27 cellular contexts compared by ENCODE assay signal in genomic region chr11:46072172-46072964, GRCh38. TPM values are rescaled to one million over a fixed set of nuclear protein-coding genes. Genes with fewer than 3 reads are reported as not detected.
DNase-seq lines count a peak whose midpoint lies in the region; ATAC-seq, FAIRE-seq and TF ChIP-seq lines count a peak whose summit lies in the region.
"Had no signal": no experiment of that assay in that cellular context is flagged by ENCODE, and none has a peak within 500 bp of the region (broad histone marks: within the 10 kb centered on the region; RNA-seq: fewer than 3 reads in every experiment).

No MANE protein-coding gene starts in this region.

- no peak for ATAC-seq in central memory CD8-positive, alpha-beta T cell (replicated peaks; ENCODE audit: extremely low read depth, poor library complexity, severe bottlenecking)
- peak in 3 of 4 donors; percentile 47 to 80 (median 54) for ATAC-seq in heart left ventricle
- ATAC-seq in HG02642 (IDR thresholded peaks at IDR 0.05; ENCODE audit: poor library complexity, unreplicated experiment) = no peak
- ATAC-seq: CD8-positive, alpha-beta T cell; foreskin keratinocyte; Panc1; right lobe of liver; stimulated activated naive B cell treated with anti-CD40 and anti-IgM and Interleukin-4, amounts not matched to agents 10 μg/mL and 1 μg/mL and 100 μg/mL, for 72 hours had no signal

- H3K9me3 ChIP-seq in heart left ventricle (no peaks in the 10 kb centered on the region), skeletal muscle tissue (ENCODE audit: control insufficient read depth in 3 of 3, low read length in 3 of 3) (no peaks in the 10 kb centered on the region)
- H3K9me3 ChIP-seq: ascending aorta, right lobe of liver, tibial nerve had no signal

- H3K9me3 Mint-ChIP-seq in central memory CD8-positive, alpha-beta T cell = no peaks in the 10 kb centered on the region
- H3K9me3 Mint-ChIP-seq: activated naive CD4-positive, alpha-beta T cell treated with anti-CD3 and anti-CD28 coated beads, Interleukin-2, amount 50 U/mL, for 24 hours; CD8-positive, alpha-beta T cell; endodermal cell; stimulated activated naive B cell treated with anti-CD40 and anti-IgM and Interleukin-4, amounts not matched to agents 10 μg/mL and 1 μg/mL and 100 μg/mL, for 72 hours had no signal

- peaks cover 23% of the 10 kb centered on the region for H3K4me1 Mint-ChIP-seq in central memory CD8-positive, alpha-beta T cell

- H3K27ac Mint-ChIP-seq in central memory CD8-positive, alpha-beta T cell (ENCODE audit: low read depth) = peak overlapping the region; percentile 32
- H3K27ac Mint-ChIP-seq: activated naive CD4-positive, alpha-beta T cell treated with anti-CD3 and anti-CD28 coated beads, Interleukin-2, amount 50 U/mL, for 24 hours; CD8-positive, alpha-beta T cell; endodermal cell; stimulated activated naive B cell treated with anti-CD40 and anti-IgM and Interleukin-4, amounts not matched to agents 10 μg/mL and 1 μg/mL and 100 μg/mL, for 72 hours had no signal

- no peak overlapping the region for H3K4me3 ChIP-seq in heart left ventricle
- H3K4me3 ChIP-seq in skeletal muscle tissue (ENCODE audit: low read length in 3 of 3) = no peak overlapping the region
- H3K4me3 ChIP-seq: ascending aorta, right lobe of liver, SK-N-MC, tibial nerve had no signal

- no peaks in the 10 kb centered on the region for H3K27me3 ChIP-seq in heart left ventricle
- H3K27me3 ChIP-seq in skeletal muscle tissue (ENCODE audit: control insufficient read depth in 3 of 3, insufficient read depth in 3 of 3, low read length in 3 of 3) = no peaks in the 10 kb centered on the region
- H3K27me3 ChIP-seq: ascending aorta, foreskin keratinocyte, right lobe of liver, tibial nerve had no signal

- 43 to 66% (median 46%) methylated on average over 4 of the region's 4 CpGs for WGBS in heart left ventricle, 4 donors

- DNase-seq in LHCN-M2 (ENCODE audit: low read depth) (peak; percentile 14), heart left ventricle (peak in 1 of 5 donors; percentile 27), urothelium cell line (ENCODE audit: low spot score) (no peak), epidermal melanocyte (ENCODE audit: insufficient read length, low spot score) (no peak)
- DNase-seq in central memory CD8-positive, alpha-beta T cell (ENCODE audit: low spot score in 2 of 2) = no peak
- DNase-seq: activated CD4-positive, CD25-positive, alpha-beta regulatory T cell; activated T-cell treated with anti-CD3 and anti-CD28 coated beads, Interleukin-2, amount 50 U/mL, for 48 hours; CD8-positive, alpha-beta T cell; endodermal cell; foreskin keratinocyte; HCEC 1CT; kidney; mammary epithelial cell; NCI-H1105; NCI-H2029 treated with DMSO at 0.1 percent for 48 hours; NCI-H446 treated with DMSO at 0.1 percent for 48 hours; right lobe of liver; stimulated activated naive B cell treated with anti-CD40 and anti-IgM and Interleukin-4, amounts not matched to agents 10 μg/mL and 1 μg/mL and 100 μg/mL, for 72 hours; T-helper 9 cell had no signal

- no peak for TF ChIP-seq CTCF in heart left ventricle (IDR thresholded peaks at IDR 0.05)

- H3K27ac ChIP-seq in heart left ventricle (peak overlapping the region in 10 of 12 donors; percentile 0 to 51 (median 19)), skeletal muscle tissue (ENCODE audit: low read depth, low read length) (peak overlapping the region; percentile 36)
- H3K27ac ChIP-seq: ascending aorta, foreskin keratinocyte, right lobe of liver, SK-N-MC, tibial nerve had no signal

- intact Hi-C loops in heart left ventricle (cut with DNase I) = no loop called here

- H3K27me3 Mint-ChIP-seq in central memory CD8-positive, alpha-beta T cell = no peaks in the 10 kb centered on the region
- H3K27me3 Mint-ChIP-seq: activated naive CD4-positive, alpha-beta T cell treated with anti-CD3 and anti-CD28 coated beads, Interleukin-2, amount 50 U/mL, for 24 hours; stimulated activated naive B cell treated with anti-CD40 and anti-IgM and Interleukin-4, amounts not matched to agents 10 μg/mL and 1 μg/mL and 100 μg/mL, for 72 hours had no signal

- TF ChIP-seq POLR2A in heart left ventricle (IDR thresholded peaks at IDR 0.05) = no peak

- H3K4me1 ChIP-seq in heart left ventricle = peaks cover 0 to 32% (median 16%) of the 10 kb centered on the region in 12 donors
- H3K4me1 ChIP-seq in skeletal muscle tissue (ENCODE audit: control insufficient read depth in 3 of 3, insufficient read depth in 3 of 3, low read length in 3 of 3) = peaks cover 4 to 8% (median 7%) of the 10 kb centered on the region in 3 donors
- H3K4me1 ChIP-seq: ascending aorta, right lobe of liver had no signal

- H3K36me3 Mint-ChIP-seq in central memory CD8-positive, alpha-beta T cell (ENCODE audit: insufficient read depth) = peaks cover 24% of the 10 kb centered on the region

- no peak for FAIRE-seq in urothelium cell line (lab: Jason Lieb, UNC)
- FAIRE-seq: GM12892, kidney had no signal

- peaks cover 0 to 51% (median 17%) of the 10 kb centered on the region in 9 donors for H3K36me3 ChIP-seq in heart left ventricle
- peaks cover 0 to 3% (median under 1%) of the 10 kb centered on the region in 3 donors for H3K36me3 ChIP-seq in skeletal muscle tissue (ENCODE audit: control insufficient read depth in 3 of 3, insufficient read depth in 3 of 3, low read length in 3 of 3)
- H3K36me3 ChIP-seq: right lobe of liver had no signal

- H3K9ac ChIP-seq in skeletal muscle tissue (ENCODE audit: low read depth in 1 of 3, low read length in 3 of 3) = peak overlapping the region in 1 of 3 donors; percentile 38

- H3K4me3 Mint-ChIP-seq in central memory CD8-positive, alpha-beta T cell = no peak overlapping the region
- H3K4me3 Mint-ChIP-seq: activated naive CD4-positive, alpha-beta T cell treated with anti-CD3 and anti-CD28 coated beads, Interleukin-2, amount 50 U/mL, for 24 hours; CD8-positive, alpha-beta T cell; endodermal cell; stimulated activated naive B cell treated with anti-CD40 and anti-IgM and Interleukin-4, amounts not matched to agents 10 μg/mL and 1 μg/mL and 100 μg/mL, for 72 hours had no signal

RNA-seq across cellular contexts. Expression of gene PHF21A, which starts 48.9 kb away (rescaled TPM):
- total RNA-seq in LHCN-M2 (2014; rRNA removed) = 10.1 and 10.7 TPM in 2 replicates
- polyA plus RNA-seq in LHCN-M2 (2012) = 10.6 TPM
- 10 to 100 TPM; 19.5 to 45.9 (median 37.0) TPM for total RNA-seq in heart left ventricle
- polyA plus RNA-seq in heart left ventricle = 10 to 100 TPM; 16.5 to 16.7 TPM
- total RNA-seq in skeletal muscle tissue = 16.2 TPM

Comparison
In these comparisons a context has a peak if more than half of its experiments do, and no peak if none do; other contexts are left out.
1. ATAC-seq: peak in heart left ventricle (3 of 4); none in central memory CD8-positive, alpha-beta T cell (single experiment) and HG02642 (single experiment).